ENCODE assay signal across 2 cellular contexts in genomic region chr11:62266558-62266957, GRCh38.
TF ChIP-seq lines count a peak whose summit lies in the region.

No MANE protein-coding gene starts in this region.

TF ChIP-seq in HCT116, 20 proteins besides CTCF, POLR2A, EP300 and RAD21 (continued from another document):
- no peak for TF ChIP-seq ELF1 (IDR thresholded peaks at IDR 0.05; ENCODE audit: borderline replicate concordance, low read depth)

TF ChIP-seq in GM23338, 12 proteins besides CTCF, POLR2A, EP300 and RAD21:
- TF ChIP-seq REST (IDR thresholded peaks at IDR 0.05; ENCODE audit: unreplicated experiment): no peak
- no peak for TF ChIP-seq STAT1 (IDR thresholded peaks at IDR 0.05; ENCODE audit: unreplicated experiment)
- no peak for TF ChIP-seq EZH2phosphoT487 (IDR thresholded peaks at IDR 0.05; ENCODE audit: unreplicated experiment)
- no peak for TF ChIP-seq CREB1 (CRISPR knock-in tag; IDR thresholded peaks at IDR 0.05; ENCODE audit: low read depth)
